In genomic region chr5:170606939-170607338, GRCh38 we compare ENCODE assay signal across 21 cellular contexts.
"Had no signal": no experiment of that assay in that cellular context is flagged by ENCODE, and none has a peak within 500 bp of the region (broad histone marks: within the 10 kb centered on the region; RNA-seq: fewer than 3 reads in every experiment).

No MANE protein-coding gene starts in this region.

- H3K36me3 Mint-ChIP-seq: natural killer cell treated with Interleukin-12 subunit alpha and Interleukin-12 subunit beta and Interleukin-15 and Interleukin-18, amount 100 ng/mL, for 72 hours had no signal

- H3K4me1 ChIP-seq: ascending aorta, tibial nerve had no signal

- H3K4me3 ChIP-seq: ascending aorta, lung, tibial nerve had no signal

- DNase-seq: activated CD4-positive, alpha-beta T cell treated with anti-CD3 and anti-CD28 coated beads for 1 hour; activated CD8-positive, alpha-beta memory T cell treated with anti-CD3 and anti-CD28 coated beads for 24 hours; activated CD8-positive, alpha-beta memory T cell treated with anti-CD3 and anti-CD28 coated beads, Interleukin-2, amount 50 U/mL, for 48 hours; activated effector memory CD4-positive, alpha-beta T cell treated with anti-CD3 and anti-CD28 coated beads, Interleukin-2, amount 50 U/mL, for 16 hours; activated naive CD4-positive, alpha-beta T cell treated with anti-CD3 and anti-CD28 coated beads, Interleukin-2, amount 50 U/mL, for 16 hours; activated T-cell treated with anti-CD3 and anti-CD28 coated beads, Interleukin-2, amount 50 U/mL, for 48 hours; cortex of kidney; effector CD4-positive, alpha-beta T cell; head of caudate nucleus; kidney; nucleus accumbens; stimulated activated CD8-positive, alpha-beta memory T cell treated with anti-CD3 and anti-CD28 coated beads, Interleukin-4, amount 100 ng/mL, for 48 hours; stimulated activated naive CD4-positive, alpha-beta T cell treated with Interleukin-2 at 50 U/mL for 16 hours; substantia nigra; WERI-Rb-1 had no signal

- ATAC-seq: left lobe of liver; natural killer cell treated with Interleukin-12 subunit alpha and Interleukin-12 subunit beta and Interleukin-15 and Interleukin-18, amount 100 ng/mL, for 72 hours had no signal

- H3K4me1 Mint-ChIP-seq: central memory CD8-positive, alpha-beta T cell had no signal

- H3K36me3 ChIP-seq: ascending aorta, tibial nerve, WERI-Rb-1 had no signal

- H3K27me3 ChIP-seq: ascending aorta, tibial nerve had no signal

- H3K9me3 ChIP-seq: ascending aorta, tibial nerve had no signal

- H3K27ac Mint-ChIP-seq: natural killer cell treated with Interleukin-12 subunit alpha and Interleukin-12 subunit beta and Interleukin-15 and Interleukin-18, amount 100 ng/mL, for 72 hours had no signal

- H3K9me3 Mint-ChIP-seq: central memory CD8-positive, alpha-beta T cell; natural killer cell treated with Interleukin-12 subunit alpha and Interleukin-12 subunit beta and Interleukin-15 and Interleukin-18, amount 100 ng/mL, for 72 hours had no signal

- H3K27ac ChIP-seq: ascending aorta, tibial nerve, WERI-Rb-1 had no signal

- H3K4me3 Mint-ChIP-seq: central memory CD8-positive, alpha-beta T cell; natural killer cell treated with Interleukin-12 subunit alpha and Interleukin-12 subunit beta and Interleukin-15 and Interleukin-18, amount 100 ng/mL, for 72 hours had no signal
